ENCODE assay signal across 9 cellular contexts in genomic region chr13:80141114-80141849, GRCh38.
DNase-seq lines count a peak whose midpoint lies in the region; ATAC-seq and TF ChIP-seq lines count a peak whose summit lies in the region.
"Had no signal": no experiment of that assay in that cellular context is flagged by ENCODE, and none has a peak within 500 bp of the region (broad histone marks: within the 10 kb centered on the region; RNA-seq: fewer than 3 reads in every experiment).

No MANE protein-coding gene starts in this region.

- peak; percentile 85 for DNase-seq in NCI-H226
- peak; percentile 23 for DNase-seq in dermis blood vessel endothelial cell
- no peak for DNase-seq in lung (ENCODE audit: low spot score)
- DNase-seq in substantia nigra (lab: John Stamatoyannopoulos, UW) = peak in 35 of 49 donors; percentile 5 to 65 (median 33)
- no peak for DNase-seq in foreskin keratinocyte
- DNase-seq in NCI-H345 (lab: John Stamatoyannopoulos, UW) = no peak
- DNase-seq in NCI-H187 treated with DMSO at 0.1 percent for 48 hours (lab: John Stamatoyannopoulos, UW) = no peak
- DNase-seq: DMS79 had no signal

- TF ChIP-seq CTCF in lung (IDR thresholded peaks at IDR 0.05; ENCODE audit: control extremely low read depth, extremely low read depth) (no peak), foreskin keratinocyte (conservative IDR thresholded peaks at IDR 0.05) (no peak)

- H3K27me3 ChIP-seq in lung (ENCODE audit: control insufficient read depth, insufficient read depth) = no peaks in the 10 kb centered on the region
- no peaks in the 10 kb centered on the region for H3K27me3 ChIP-seq in foreskin keratinocyte

- no peak for ATAC-seq in lung (ENCODE audit: insufficient read depth, low FRiP score)
- ATAC-seq in GM21723 (IDR thresholded peaks at IDR 0.05; ENCODE audit: unreplicated experiment) = no peak
- ATAC-seq in foreskin keratinocyte = no peak

- peaks cover 0 to 7% of the 10 kb centered on the region in 2 donors for H3K4me1 ChIP-seq in lung (ENCODE audit: control insufficient read depth in 2 of 2, insufficient read depth in 2 of 2, low read length in 2 of 2)
- H3K4me1 ChIP-seq in foreskin keratinocyte = no peaks in the 10 kb centered on the region

- H3K27ac ChIP-seq in lung (ENCODE audit: low read depth in 1 of 2, low read length in 1 of 2) (peak overlapping the region; percentile 20 to 78), substantia nigra (ENCODE audit: low read depth, low read length, poor library complexity, severe bottlenecking) (peak overlapping the region; percentile 49), foreskin keratinocyte (no peak overlapping the region)

- H3K9me3 ChIP-seq in lung (ENCODE audit: control insufficient read depth in 2 of 2, insufficient read depth in 1 of 2, low read length in 1 of 2) = no peaks in the 10 kb centered on the region

- 66 to 75% methylated on average over 7 of the region's 7 CpGs for WGBS in lung, 2 donors

- no peaks in the 10 kb centered on the region for H3K36me3 ChIP-seq in lung (ENCODE audit: control insufficient read depth in 2 of 2, insufficient read depth in 2 of 2, low read length in 2 of 2)

- no peak overlapping the region for H3K4me3 ChIP-seq in lung

Comparison
In these comparisons a context has a peak if more than half of its experiments do, and no peak if none do; other contexts are left out.
1. DNase-seq: peak in NCI-H226 (single experiment), dermis blood vessel endothelial cell (single experiment) and substantia nigra (35 of 49); none in lung (single experiment), foreskin keratinocyte (0 of 2), NCI-H345 (single experiment) and NCI-H187 treated with DMSO at 0.1 percent for 48 hours (single experiment).